Comparison of ENCODE assay signal across 9 cellular contexts in genomic region chr10:88848499-88848898, GRCh38. TPM values are rescaled to one million over a fixed set of nuclear protein-coding genes. Genes with fewer than 3 reads are reported as not detected.
DNase-seq lines count a peak whose midpoint lies in the region; ATAC-seq and TF ChIP-seq lines count a peak whose summit lies in the region.
"Had no signal": no experiment of that assay in that cellular context is flagged by ENCODE, and none has a peak within 500 bp of the region (broad histone marks: within the 10 kb centered on the region; RNA-seq: fewer than 3 reads in every experiment).

No MANE protein-coding gene starts in this region.

- H3K27ac Mint-ChIP-seq in activated T-cell treated with anti-CD3 and anti-CD28 coated beads, Interleukin-2, amount 50 U/mL, for 72 hours, result peak overlapping the region; percentile 99
- peak overlapping the region in 1 of 2 donors; percentile 59 for H3K27ac Mint-ChIP-seq in stimulated activated naive CD8-positive, alpha-beta T cell treated with anti-CD3 and anti-CD28 coated beads, Interleukin-15, amount 100 ng/mL, for 72 hours
- no peak overlapping the region for H3K27ac Mint-ChIP-seq in CD8-positive, alpha-beta memory T cell

- ATAC-seq in activated T-cell treated with anti-CD3 and anti-CD28 coated beads, Interleukin-2, amount 50 U/mL, for 72 hours (replicated peaks in 1 of 2), result peak; percentile 75 to 80
- ATAC-seq in stimulated activated naive CD8-positive, alpha-beta T cell treated with anti-CD3 and anti-CD28 coated beads, Interleukin-15, amount 100 ng/mL, for 72 hours, result peak; percentile 83
- no peak for ATAC-seq in GM19455 (IDR thresholded peaks at IDR 0.05; ENCODE audit: unreplicated experiment)
- ATAC-seq in HG03520 (IDR thresholded peaks at IDR 0.05; ENCODE audit: unreplicated experiment), result no peak

- peaks cover 35% of the 10 kb centered on the region for H3K4me1 Mint-ChIP-seq in activated T-cell treated with anti-CD3 and anti-CD28 coated beads, Interleukin-2, amount 50 U/mL, for 72 hours (ENCODE audit: low read depth)
- peaks cover 27% of the 10 kb centered on the region for H3K4me1 Mint-ChIP-seq in stimulated activated naive CD8-positive, alpha-beta T cell treated with anti-CD3 and anti-CD28 coated beads, Interleukin-15, amount 100 ng/mL, for 72 hours
- peaks cover 0 to 9% (median 4%) of the 10 kb centered on the region in 3 donors for H3K4me1 Mint-ChIP-seq in CD8-positive, alpha-beta memory T cell

- H3K4me3 Mint-ChIP-seq in activated T-cell treated with anti-CD3 and anti-CD28 coated beads, Interleukin-2, amount 50 U/mL, for 72 hours, result peak overlapping the region; percentile 56 to 92
- peak overlapping the region; percentile 60 for H3K4me3 Mint-ChIP-seq in stimulated activated naive CD8-positive, alpha-beta T cell treated with anti-CD3 and anti-CD28 coated beads, Interleukin-15, amount 100 ng/mL, for 72 hours
- H3K4me3 Mint-ChIP-seq in CD8-positive, alpha-beta memory T cell, result no peak overlapping the region

- no peaks in the 10 kb centered on the region for H3K36me3 Mint-ChIP-seq in activated T-cell treated with anti-CD3 and anti-CD28 coated beads, Interleukin-2, amount 50 U/mL, for 72 hours (ENCODE audit: insufficient read depth in 2 of 2)
- no peaks in the 10 kb centered on the region for H3K36me3 Mint-ChIP-seq in CD8-positive, alpha-beta memory T cell

- POLR2A ChIA-PET in CD8-positive, alpha-beta memory T cell (lab: Charles Lee), result interaction anchor here (0.7 kb wide), 1 partner anchor 17 kb away, joined by 3 read pairs; no protein-coding TSS in a partner anchor

- H3K4me1 ChIP-seq in OCI-LY3 (ENCODE audit: low read length), result peaks cover 7% of the 10 kb centered on the region
- no peaks in the 10 kb centered on the region for H3K4me1 ChIP-seq in CD8-positive, alpha-beta memory T cell (ENCODE audit: insufficient read depth, low read length)

- no peaks in the 10 kb centered on the region for H3K9me3 ChIP-seq in OCI-LY3 (ENCODE audit: insufficient read depth, low read length)
- no peaks in the 10 kb centered on the region for H3K9me3 ChIP-seq in CD8-positive, alpha-beta memory T cell (ENCODE audit: low read length)

- no peaks in the 10 kb centered on the region for H3K79me2 ChIP-seq in OCI-LY3 (ENCODE audit: low read length)

- no peak overlapping the region for H2AFZ ChIP-seq in OCI-LY3 (ENCODE audit: low read depth, low read length)

- H3K27ac ChIP-seq in OCI-LY3 (ENCODE audit: low read length), result no peak overlapping the region
- no peak overlapping the region for H3K27ac ChIP-seq in CD8-positive, alpha-beta memory T cell (ENCODE audit: low read depth, low read length)

- TF ChIP-seq CTCF in OCI-LY3 (IDR thresholded peaks at IDR 0.05; ENCODE audit: low read depth, low read length) (no peak), epithelial cell of esophagus (IDR thresholded peaks at IDR 0.05; ENCODE audit: insufficient read depth, low read depth, low read length, missing control alignments) (no peak)

- no peaks in the 10 kb centered on the region for H4K20me1 ChIP-seq in OCI-LY3 (ENCODE audit: insufficient read depth, low read length)

- no peak overlapping the region for H3K9ac ChIP-seq in OCI-LY3 (ENCODE audit: low read length)

- H3K36me3 ChIP-seq in OCI-LY3 (replicated peaks; ENCODE audit: low read depth, low read length), result no peaks in the 10 kb centered on the region
- H3K36me3 ChIP-seq in CD8-positive, alpha-beta memory T cell (ENCODE audit: insufficient read depth, low read length), result no peaks in the 10 kb centered on the region

- peaks cover 36% of the 10 kb centered on the region for H3K27me3 Mint-ChIP-seq in activated T-cell treated with anti-CD3 and anti-CD28 coated beads, Interleukin-2, amount 50 U/mL, for 72 hours (ENCODE audit: low read depth)
- peaks cover 14% of the 10 kb centered on the region for H3K27me3 Mint-ChIP-seq in stimulated activated naive CD8-positive, alpha-beta T cell treated with anti-CD3 and anti-CD28 coated beads, Interleukin-15, amount 100 ng/mL, for 72 hours
- peaks cover 6 to 10% of the 10 kb centered on the region in 2 donors for H3K27me3 Mint-ChIP-seq in CD8-positive, alpha-beta memory T cell

- H3K4me3 ChIP-seq in OCI-LY3 (ENCODE audit: low read length) (no peak overlapping the region), epithelial cell of esophagus (ENCODE audit: low read length) (no peak overlapping the region)
- H3K4me3 ChIP-seq in CD8-positive, alpha-beta memory T cell (ENCODE audit: low read length), result no peak overlapping the region

- no peak for DNase-seq in activated T-cell treated with anti-CD3 and anti-CD28 coated beads, Interleukin-2, amount 50 U/mL, for 72 hours
- no peak for DNase-seq in activated T-cell treated with anti-CD3 and anti-CD28 coated beads, Interleukin-2, amount 50 U/mL, for 48 hours
- peak; percentile 82 for DNase-seq in epithelial cell of esophagus (ENCODE audit: low read depth)
- DNase-seq in stimulated activated naive CD8-positive, alpha-beta T cell treated with anti-CD3 and anti-CD28 coated beads, Interleukin-15, amount 100 ng/mL, for 72 hours, result no peak
- DNase-seq in CD8-positive, alpha-beta memory T cell, result no peak
- DNase-seq: stimulated activated CD4-positive, alpha-beta T cell treated with anti-CD3 and anti-CD28 coated beads, Interleukin-2, amount 100 ng/mL, for 48 hours had no signal

- peak overlapping the region; percentile 27 for H3K4me2 ChIP-seq in OCI-LY3 (ENCODE audit: low read length)

- no peaks in the 10 kb centered on the region for H3K9me3 Mint-ChIP-seq in activated T-cell treated with anti-CD3 and anti-CD28 coated beads, Interleukin-2, amount 50 U/mL, for 72 hours
- H3K9me3 Mint-ChIP-seq in stimulated activated naive CD8-positive, alpha-beta T cell treated with anti-CD3 and anti-CD28 coated beads, Interleukin-15, amount 100 ng/mL, for 72 hours, result no peaks in the 10 kb centered on the region
- no peaks in the 10 kb centered on the region for H3K9me3 Mint-ChIP-seq in CD8-positive, alpha-beta memory T cell

- no peaks in the 10 kb centered on the region for H3K27me3 ChIP-seq in OCI-LY3 (ENCODE audit: low read depth, low read length)
- no peaks in the 10 kb centered on the region for H3K27me3 ChIP-seq in CD8-positive, alpha-beta memory T cell (ENCODE audit: insufficient read depth, low read length, poor library complexity, severe bottlenecking)

- CTCF ChIA-PET in CD8-positive, alpha-beta memory T cell (lab: Charles Lee), result interaction anchor here (6.3 kb wide), 1 partner anchor 12 kb away, joined by 38 read pairs; no protein-coding TSS in a partner anchor

RNA-seq across cellular contexts. Expression of gene ANKRD22, which starts 3.1 kb away (rescaled TPM):
- under 1 TPM; 0.24 to 0.65 TPM for total RNA-seq in activated T-cell treated with anti-CD3 and anti-CD28 coated beads, Interleukin-2, amount 50 U/mL, for 72 hours
- total RNA-seq in CD8-positive, alpha-beta memory T cell, result not detected
- polyA plus RNA-seq in CD8-positive, alpha-beta memory T cell, result 0.63 TPM

RNA-seq across cellular contexts. Expression of gene STAMBPL1, which starts 31.5 kb away (rescaled TPM):
- total RNA-seq in activated T-cell treated with anti-CD3 and anti-CD28 coated beads, Interleukin-2, amount 50 U/mL, for 72 hours, result 10 to 100 TPM; 28.2 to 39.9 TPM
- 10 to 100 TPM; 22.3 to 24.7 TPM for total RNA-seq in CD8-positive, alpha-beta memory T cell
- 10.6 TPM for polyA plus RNA-seq in CD8-positive, alpha-beta memory T cell

RNA-seq across cellular contexts. Expression of gene LIPM, which starts 46.0 kb away (rescaled TPM):
- total RNA-seq in activated T-cell treated with anti-CD3 and anti-CD28 coated beads, Interleukin-2, amount 50 U/mL, for 72 hours, result not detected
- not detected for total RNA-seq in CD8-positive, alpha-beta memory T cell
- not detected for polyA plus RNA-seq in CD8-positive, alpha-beta memory T cell

Comparison
In these comparisons a context has a peak if more than half of its experiments do, and no peak if none do; other contexts are left out.
1. ATAC-seq: peak in activated T-cell treated with anti-CD3 and anti-CD28 coated beads, Interleukin-2, amount 50 U/mL, for 72 hours (2 of 2) and stimulated activated naive CD8-positive, alpha-beta T cell treated with anti-CD3 and anti-CD28 coated beads, Interleukin-15, amount 100 ng/mL, for 72 hours (single experiment); none in GM19455 (single experiment) and HG03520 (single experiment).
2. H3K4me3 Mint-ChIP-seq: peak in activated T-cell treated with anti-CD3 and anti-CD28 coated beads, Interleukin-2, amount 50 U/mL, for 72 hours (2 of 2) and stimulated activated naive CD8-positive, alpha-beta T cell treated with anti-CD3 and anti-CD28 coated beads, Interleukin-15, amount 100 ng/mL, for 72 hours (2 of 2); none in CD8-positive, alpha-beta memory T cell (0 of 7).